In the genomic region with DNA sequence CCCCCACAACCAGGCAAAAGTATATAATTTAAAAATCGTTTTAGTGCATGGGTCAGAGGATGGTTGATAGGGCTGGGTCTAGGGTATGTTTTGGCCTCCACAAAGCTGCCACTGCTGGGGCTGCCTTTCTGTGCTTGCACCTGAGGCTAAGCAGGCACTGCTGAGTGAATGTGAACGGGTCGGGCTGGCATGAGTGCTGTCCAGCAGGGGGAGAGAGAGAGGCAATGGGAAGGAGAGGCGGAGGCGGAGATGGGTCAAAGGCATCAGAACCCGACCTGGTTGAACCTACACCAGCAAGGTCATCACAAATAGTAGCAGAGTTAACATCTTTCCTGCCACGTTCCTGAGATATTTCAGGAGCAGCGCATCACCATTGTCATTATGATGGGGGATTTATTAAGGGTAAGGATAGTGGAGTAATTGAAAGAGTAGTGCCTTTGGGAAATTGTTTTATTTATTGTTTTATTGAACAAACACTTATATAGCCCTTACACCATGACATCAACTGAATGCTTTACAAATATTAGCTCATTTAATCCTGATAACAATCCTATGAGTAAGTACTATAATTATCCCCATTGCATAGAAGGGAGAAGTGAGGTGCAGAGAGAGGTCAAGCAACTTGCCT, we compare ENCODE assay signal across 8 cellular contexts. TPM values are rescaled to one million over a fixed set of nuclear protein-coding genes. Genes with fewer than 3 reads are reported as not detected.
DNase-seq lines count a peak whose midpoint lies in the region; ATAC-seq and TF ChIP-seq lines count a peak whose summit lies in the region.

No MANE protein-coding gene starts in this region.

- no peak overlapping the region for H3K27ac ChIP-seq in DND-41 (ENCODE audit: low read length)
- no peak overlapping the region for H3K27ac ChIP-seq in upper lobe of left lung
- H3K27ac ChIP-seq in CD8-positive, alpha-beta T cell (ENCODE audit: low read depth, low read length), result no peak overlapping the region

- H3K27ac Mint-ChIP-seq in CD8-positive, alpha-beta T cell, result no peak overlapping the region

- intact Hi-C loops in CD8-positive, alpha-beta T cell (cut with DNase I, micrococcal nuclease), result no loop called here

- POLR2A ChIA-PET in CD8-positive, alpha-beta T cell (lab: Charles Lee), result no interaction called here

- CTCF ChIA-PET in CD8-positive, alpha-beta T cell (lab: Charles Lee), result no interaction called here

- TF ChIP-seq CTCF in DND-41 (IDR thresholded peaks at IDR 0.05; ENCODE audit: borderline replicate concordance, extremely low read depth, low read length, poor library complexity, severe bottlenecking) (peak; percentile 57), upper lobe of left lung (IDR thresholded peaks at IDR 0.05) (peak in 4 of 6 experiments; percentile 29 to 48 (median 38))
- no peak for TF ChIP-seq CTCF in CD8-positive, alpha-beta T cell (IDR thresholded peaks at IDR 0.05)

- no peak overlapping the region for H3K4me3 Mint-ChIP-seq in CD8-positive, alpha-beta T cell

- TF ChIP-seq POLR2A in erythroblast (IDR thresholded peaks at IDR 0.05; ENCODE audit: low read length) (no peak), upper lobe of left lung (IDR thresholded peaks at IDR 0.05) (no peak)

- no peak overlapping the region for H2AFZ ChIP-seq in DND-41 (ENCODE audit: low read depth, low read length)

- WGBS in upper lobe of left lung, 2 donors, result 15 to 17% methylated on average over 8 of the region's 8 CpGs

- H3K9me3 ChIP-seq in DND-41 (ENCODE audit: insufficient read depth, low read length, severe bottlenecking) (no peaks in the 10 kb centered on the region), upper lobe of left lung (no peaks in the 10 kb centered on the region)
- no peaks in the 10 kb centered on the region for H3K9me3 ChIP-seq in CD8-positive, alpha-beta T cell (ENCODE audit: low read length)

- H3K4me3 ChIP-seq in DND-41 (ENCODE audit: low read depth in 1 of 2, low read length in 2 of 2) (no peak overlapping the region), upper lobe of left lung (no peak overlapping the region)
- no peak overlapping the region for H3K4me3 ChIP-seq in CD8-positive, alpha-beta T cell (ENCODE audit: low read depth, low read length)

- H3K9ac ChIP-seq in DND-41 (ENCODE audit: low read depth, low read length), result no peak overlapping the region

- no peaks in the 10 kb centered on the region for H3K36me3 Mint-ChIP-seq in CD8-positive, alpha-beta T cell

- H3K4me1 ChIP-seq in DND-41 (ENCODE audit: insufficient read depth, low read length) (no peaks in the 10 kb centered on the region), upper lobe of left lung (no peaks in the 10 kb centered on the region)
- H3K4me1 ChIP-seq in CD8-positive, alpha-beta T cell (ENCODE audit: insufficient read depth, low read length), result no peaks in the 10 kb centered on the region

- no peak for TF ChIP-seq EP300 in upper lobe of left lung (IDR thresholded peaks at IDR 0.05)

- no peak for ATAC-seq in DND-41 (ENCODE audit: insufficient read depth, low read depth)
- ATAC-seq in GM21576 (IDR thresholded peaks at IDR 0.05; ENCODE audit: unreplicated experiment), result peak; percentile 55
- ATAC-seq in upper lobe of left lung (ENCODE audit: low FRiP score in 2 of 2), result no peak
- no peak for ATAC-seq in CD8-positive, alpha-beta T cell

- H3K9me3 Mint-ChIP-seq in CD8-positive, alpha-beta T cell, result no peaks in the 10 kb centered on the region

- H3K27me3 ChIP-seq in DND-41 (ENCODE audit: insufficient read depth, low read length, poor library complexity) (no peaks in the 10 kb centered on the region), upper lobe of left lung (no peaks in the 10 kb centered on the region)
- no peaks in the 10 kb centered on the region for H3K27me3 ChIP-seq in CD8-positive, alpha-beta T cell (ENCODE audit: insufficient read depth, low read length)

- H4K20me1 ChIP-seq in DND-41 (ENCODE audit: insufficient read depth, low read length), result no peaks in the 10 kb centered on the region

- DNase-seq in DND-41 (peak; percentile 12), NCI-H748 treated with DMSO at 0.1 percent for 48 hours (lab: John Stamatoyannopoulos, UW) (peak; percentile 45), erythroblast (lab: John Stamatoyannopoulos, UW) (peak; percentile 51 to 75), upper lobe of left lung (peak in 1 of 2 donors; percentile 30), amniotic stem cell (lab: John Stamatoyannopoulos, UW) (no peak)
- no peak for DNase-seq in CD8-positive, alpha-beta T cell
- DNase-seq in stimulated activated naive CD4-positive, alpha-beta T cell (lab: John Stamatoyannopoulos, UW), result no peak

- no peaks in the 10 kb centered on the region for H3K79me2 ChIP-seq in DND-41 (ENCODE audit: insufficient read depth, low read length)

- no peak overlapping the region for H3K4me2 ChIP-seq in DND-41 (ENCODE audit: insufficient read depth, low read length)

- peaks cover 19% of the 10 kb centered on the region for H3K27me3 Mint-ChIP-seq in CD8-positive, alpha-beta T cell (ENCODE audit: low read depth)

- H3K36me3 ChIP-seq in DND-41 (ENCODE audit: insufficient read depth, low read length) (no peaks in the 10 kb centered on the region), upper lobe of left lung (no peaks in the 10 kb centered on the region)
- H3K36me3 ChIP-seq in CD8-positive, alpha-beta T cell (ENCODE audit: insufficient read depth, low read length), result no peaks in the 10 kb centered on the region

- no peaks in the 10 kb centered on the region for H3K4me1 Mint-ChIP-seq in CD8-positive, alpha-beta T cell (ENCODE audit: low read depth)

RNA-seq across cellular contexts. Expression of a gene that starts 5.8 kb away (rescaled TPM):
- 10 to 100 TPM in 1 of 6 donors, 1 to 10 TPM in 5; 4.4 to 14.9 (median 7.2) TPM for total RNA-seq in upper lobe of left lung
- not detected for total RNA-seq in CD8-positive, alpha-beta T cell

Comparison
In these comparisons a context has a peak if more than half of its experiments do, and no peak if none do; other contexts are left out.
1. DNase-seq: peak in DND-41 (single experiment), NCI-H748 treated with DMSO at 0.1 percent for 48 hours (single experiment) and erythroblast (2 of 2); none in CD8-positive, alpha-beta T cell (0 of 7), stimulated activated naive CD4-positive, alpha-beta T cell (0 of 6) and amniotic stem cell (single experiment).
2. RNA of a gene that starts 5.8 kb away (total RNA-seq): 4.4 to 14.9 TPM in upper lobe of left lung; not detected in CD8-positive, alpha-beta T cell; every median in the first group is over 4 times any median in the second.